ENCODE assay signal across 11 cellular contexts in genomic region chr1:205455581-205456382, GRCh38. TPM values are rescaled to one million over a fixed set of nuclear protein-coding genes. Genes with fewer than 3 reads are reported as not detected.
DNase-seq lines count a peak whose midpoint lies in the region; ATAC-seq lines count a peak whose summit lies in the region.
"Had no signal": no experiment of that assay in that cellular context is flagged by ENCODE, and none has a peak within 500 bp of the region (broad histone marks: within the 10 kb centered on the region; RNA-seq: fewer than 3 reads in every experiment).

Gene BLACAT1 (minus strand): TSS chr1:205456045.

- peaks cover 13% of the 10 kb centered on the region for H3K4me1 Mint-ChIP-seq in activated CD4-positive, alpha-beta memory T cell treated with anti-CD3 and anti-CD28 coated beads for 36 hours (ENCODE audit: low read depth)
- H3K4me1 Mint-ChIP-seq in activated CD4-positive, alpha-beta memory T cell treated with anti-CD3 and anti-CD28 coated beads, Interleukin-2, amount 10 ng/mL, durations not matched to agents 7 days and 5 days: peaks cover 11% of the 10 kb centered on the region
- H3K4me1 Mint-ChIP-seq in T-cell: peaks cover 17 to 25% (median 17%) of the 10 kb centered on the region in 3 donors
- H3K4me1 Mint-ChIP-seq in stimulated activated memory B cell treated with anti-CD40 and anti-IgM and Interleukin-4, amounts not matched to agents 10 μg/mL and 1 μg/mL and 100 μg/mL, for 72 hours: peaks cover 12% of the 10 kb centered on the region

- no peak for DNase-seq in activated CD4-positive, alpha-beta memory T cell treated with anti-CD3 and anti-CD28 coated beads for 36 hours
- DNase-seq in activated CD4-positive, alpha-beta memory T cell treated with anti-CD3 and anti-CD28 coated beads, Interleukin-2, amount 10 ng/mL, durations not matched to agents 7 days and 5 days: no peak
- no peak for DNase-seq in T-cell
- no peak for DNase-seq in sciatic nerve (ENCODE audit: low spot score)
- DNase-seq: activated effector memory CD4-positive, alpha-beta T cell treated with anti-CD3 and anti-CD28 coated beads, Interleukin-2, amount 50 U/mL, for 16 hours; foreskin keratinocyte; sigmoid colon had no signal

- CTCF ChIA-PET in activated CD4-positive, alpha-beta memory T cell treated with anti-CD3 and anti-CD28 coated beads for 36 hours (lab: Charles Lee): interaction anchor here (1.4 to 3.0 kb wide), 3 partner anchors 25 to 68 kb away, joined by 3 to 16 read pairs (median 7); no protein-coding TSS in a partner anchor
- CTCF ChIA-PET in activated CD4-positive, alpha-beta memory T cell treated with anti-CD3 and anti-CD28 coated beads, Interleukin-2, amount 10 ng/mL, durations not matched to agents 7 days and 5 days (lab: Charles Lee): interaction anchor here (0.5 to 3.4 kb wide), 3 partner anchors 24 to 279 kb away, joined by 3 to 16 read pairs (median 3); no protein-coding TSS in a partner anchor
- CTCF ChIA-PET in T-cell (lab: Charles Lee): no interaction called here

- no peaks in the 10 kb centered on the region for H3K36me3 Mint-ChIP-seq in activated CD4-positive, alpha-beta memory T cell treated with anti-CD3 and anti-CD28 coated beads for 36 hours
- no peaks in the 10 kb centered on the region for H3K36me3 Mint-ChIP-seq in activated CD4-positive, alpha-beta memory T cell treated with anti-CD3 and anti-CD28 coated beads, Interleukin-2, amount 10 ng/mL, durations not matched to agents 7 days and 5 days (ENCODE audit: low read depth)
- H3K36me3 Mint-ChIP-seq in T-cell: no peaks in the 10 kb centered on the region
- H3K36me3 Mint-ChIP-seq in stimulated activated memory B cell treated with anti-CD40 and anti-IgM and Interleukin-4, amounts not matched to agents 10 μg/mL and 1 μg/mL and 100 μg/mL, for 72 hours: no peaks in the 10 kb centered on the region

- H3K27ac Mint-ChIP-seq in activated CD4-positive, alpha-beta memory T cell treated with anti-CD3 and anti-CD28 coated beads for 36 hours: no peak within 1 kb of the TSS
- no peak within 1 kb of the TSS for H3K27ac Mint-ChIP-seq in activated CD4-positive, alpha-beta memory T cell treated with anti-CD3 and anti-CD28 coated beads, Interleukin-2, amount 10 ng/mL, durations not matched to agents 7 days and 5 days
- peak within 1 kb of the TSS in 1 of 2 donors; percentile 64 for H3K27ac Mint-ChIP-seq in T-cell
- no peak within 1 kb of the TSS for H3K27ac Mint-ChIP-seq in stimulated activated memory B cell treated with anti-CD40 and anti-IgM and Interleukin-4, amounts not matched to agents 10 μg/mL and 1 μg/mL and 100 μg/mL, for 72 hours

- H3K4me3 Mint-ChIP-seq in activated CD4-positive, alpha-beta memory T cell treated with anti-CD3 and anti-CD28 coated beads for 36 hours: peak within 1 kb of the TSS; percentile 38
- H3K4me3 Mint-ChIP-seq in activated CD4-positive, alpha-beta memory T cell treated with anti-CD3 and anti-CD28 coated beads, Interleukin-2, amount 10 ng/mL, durations not matched to agents 7 days and 5 days: no peak within 1 kb of the TSS
- H3K4me3 Mint-ChIP-seq in T-cell: peak within 1 kb of the TSS; percentile 59 to 75 (median 73)
- H3K4me3 Mint-ChIP-seq in stimulated activated memory B cell treated with anti-CD40 and anti-IgM and Interleukin-4, amounts not matched to agents 10 μg/mL and 1 μg/mL and 100 μg/mL, for 72 hours: peak within 1 kb of the TSS; percentile 74

- H3K27me3 Mint-ChIP-seq in activated CD4-positive, alpha-beta memory T cell treated with anti-CD3 and anti-CD28 coated beads for 36 hours: peaks cover 62% of the 10 kb centered on the region
- peaks cover 69% of the 10 kb centered on the region for H3K27me3 Mint-ChIP-seq in activated CD4-positive, alpha-beta memory T cell treated with anti-CD3 and anti-CD28 coated beads, Interleukin-2, amount 10 ng/mL, durations not matched to agents 7 days and 5 days
- peaks cover 68 to 80% of the 10 kb centered on the region in 2 donors for H3K27me3 Mint-ChIP-seq in T-cell
- peaks cover 95% of the 10 kb centered on the region for H3K27me3 Mint-ChIP-seq in stimulated activated memory B cell treated with anti-CD40 and anti-IgM and Interleukin-4, amounts not matched to agents 10 μg/mL and 1 μg/mL and 100 μg/mL, for 72 hours

- POLR2A ChIA-PET in activated CD4-positive, alpha-beta memory T cell treated with anti-CD3 and anti-CD28 coated beads for 36 hours (lab: Charles Lee): interaction anchor here (1.1 kb wide), 1 partner anchor 15 kb away, joined by 3 read pairs; no protein-coding TSS in a partner anchor
- POLR2A ChIA-PET in activated CD4-positive, alpha-beta memory T cell treated with anti-CD3 and anti-CD28 coated beads, Interleukin-2, amount 10 ng/mL, durations not matched to agents 7 days and 5 days (lab: Charles Lee): interaction anchor here (0.9 to 1.6 kb wide), 3 partner anchors 10 to 15 kb away, joined by 4 to 5 read pairs (median 5); no protein-coding TSS in a partner anchor
- POLR2A ChIA-PET in T-cell (lab: Charles Lee): no interaction called here

- H3K9me3 Mint-ChIP-seq in activated CD4-positive, alpha-beta memory T cell treated with anti-CD3 and anti-CD28 coated beads for 36 hours: no peaks in the 10 kb centered on the region
- H3K9me3 Mint-ChIP-seq in activated CD4-positive, alpha-beta memory T cell treated with anti-CD3 and anti-CD28 coated beads, Interleukin-2, amount 10 ng/mL, durations not matched to agents 7 days and 5 days: no peaks in the 10 kb centered on the region
- H3K9me3 Mint-ChIP-seq in T-cell: no peaks in the 10 kb centered on the region
- no peaks in the 10 kb centered on the region for H3K9me3 Mint-ChIP-seq in stimulated activated memory B cell treated with anti-CD40 and anti-IgM and Interleukin-4, amounts not matched to agents 10 μg/mL and 1 μg/mL and 100 μg/mL, for 72 hours

- peak in 1 of 4 experiments; percentile 27 for ATAC-seq in T-cell (replicated peaks in 1 of 4)
- ATAC-seq in stimulated activated memory B cell treated with anti-CD40 and anti-IgM and Interleukin-4, amounts not matched to agents 10 μg/mL and 1 μg/mL and 100 μg/mL, for 72 hours: no peak
- ATAC-seq in HG02840 (IDR thresholded peaks at IDR 0.05; ENCODE audit: low FRiP score, unreplicated experiment): no peak
- no peak for ATAC-seq in GM19023 (IDR thresholded peaks at IDR 0.05; ENCODE audit: unreplicated experiment)
- no peak for ATAC-seq in sciatic nerve
- ATAC-seq: foreskin keratinocyte had no signal

- intact Hi-C loops in activated CD4-positive, alpha-beta memory T cell treated with anti-CD3 and anti-CD28 coated beads for 36 hours (cut with micrococcal nuclease): no loop called here
- intact Hi-C loops in sciatic nerve (cut with DNase I): no loop called here

- H3K4me3 ChIP-seq in iPS-11a (ENCODE audit: low read depth, low read length): peak within 1 kb of the TSS; percentile 78

RNA-seq across cellular contexts. Expression of gene BLACAT1, which starts in this region (rescaled TPM):
- total RNA-seq in activated CD4-positive, alpha-beta memory T cell treated with anti-CD3 and anti-CD28 coated beads for 36 hours: 1 to 10 TPM in 1 of 2 experiments, under 1 TPM in 1; 0.90 to 1.2 TPM
- total RNA-seq in activated CD4-positive, alpha-beta memory T cell treated with anti-CD3 and anti-CD28 coated beads, Interleukin-2, amount 10 ng/mL, durations not matched to agents 7 days and 5 days: under 1 TPM; 0.55 to 0.65 TPM
- total RNA-seq in T-cell (under 1 TPM in 3 of 5 donors, not detected in 2; 0.16 to 0.60 (median 0.30) TPM), sciatic nerve (0.13 TPM)

Comparison
In these comparisons a context has a peak if more than half of its experiments do, and no peak if none do; other contexts are left out.
1. CTCF ChIA-PET loops: an anchor here in activated CD4-positive, alpha-beta memory T cell treated with anti-CD3 and anti-CD28 coated beads for 36 hours (1.4 to 3.0 kb wide) and activated CD4-positive, alpha-beta memory T cell treated with anti-CD3 and anti-CD28 coated beads, Interleukin-2, amount 10 ng/mL, durations not matched to agents 7 days and 5 days (0.5 to 3.4 kb wide); none called in T-cell.
2. POLR2A ChIA-PET loops: an anchor here in activated CD4-positive, alpha-beta memory T cell treated with anti-CD3 and anti-CD28 coated beads for 36 hours (1.1 kb wide) and activated CD4-positive, alpha-beta memory T cell treated with anti-CD3 and anti-CD28 coated beads, Interleukin-2, amount 10 ng/mL, durations not matched to agents 7 days and 5 days (0.9 to 1.6 kb wide); none called in T-cell.